13 cellular contexts compared by ENCODE assay signal in genomic region chr21:33026878-33027400, GRCh38. TPM values are rescaled to one million over a fixed set of nuclear protein-coding genes. Genes with fewer than 3 reads are reported as not detected.
DNase-seq lines count a peak whose midpoint lies in the region; ATAC-seq and TF ChIP-seq lines count a peak whose summit lies in the region.
"Had no signal": no experiment of that assay in that cellular context is flagged by ENCODE, and none has a peak within 500 bp of the region (broad histone marks: within the 10 kb centered on the region; RNA-seq: fewer than 3 reads in every experiment).

No MANE protein-coding gene starts in this region.

- no peak for DNase-seq in CD4-positive, CD25-positive, alpha-beta regulatory T cell
- DNase-seq in GM23338 (ENCODE audit: low spot score), result peak; percentile 66
- no peak for DNase-seq in natural killer cell
- no peak for DNase-seq in NCI-H526 (lab: John Stamatoyannopoulos, UW)
- no peak for DNase-seq in NCI-H1417 (lab: John Stamatoyannopoulos, UW)
- DNase-seq: colonic mucosa, heart right ventricle, midbrain had no signal

- peaks cover 22% of the 10 kb centered on the region for H3K27me3 ChIP-seq in CD4-positive, CD25-positive, alpha-beta regulatory T cell (ENCODE audit: control insufficient read depth, insufficient read depth, low read length)
- peaks cover 98% of the 10 kb centered on the region for H3K27me3 ChIP-seq in GM23338 (ENCODE audit: insufficient read depth)

- H3F3A ChIP-seq in GM23338 (replicated peaks; ENCODE audit: low read depth), result 0 out of 2 replicates have a peak, but pooled peaks cover 3% of the 10 kb centered on the region

- ATAC-seq in CD4-positive, CD25-positive, alpha-beta regulatory T cell (ENCODE audit: low read depth in 2 of 2), result no peak
- ATAC-seq in GM23338 (no peak), natural killer cell (no peak), HG03280 (IDR thresholded peaks at IDR 0.05; ENCODE audit: unreplicated experiment) (no peak), GM21423 (IDR thresholded peaks at IDR 0.05; ENCODE audit: unreplicated experiment) (no peak)
- ATAC-seq: heart right ventricle had no signal

- peaks cover 7 to 56% (median 22%) of the 10 kb centered on the region in 4 donors for H3K4me1 Mint-ChIP-seq in CD4-positive, CD25-positive, alpha-beta regulatory T cell
- H3K4me1 Mint-ChIP-seq in GM23338 (peaks cover 34% of the 10 kb centered on the region), brain (peaks cover 50% of the 10 kb centered on the region), natural killer cell (peaks cover 51 to 57% of the 10 kb centered on the region in 2 donors)

- H3K27ac ChIP-seq in CD4-positive, CD25-positive, alpha-beta regulatory T cell (ENCODE audit: insufficient read depth, low read length, poor library complexity, severe bottlenecking), result no peak overlapping the region
- H3K27ac ChIP-seq in GM23338 (ENCODE audit: low read depth), result no peak overlapping the region
- H3K27ac ChIP-seq: colonic mucosa had no signal

- peaks cover 17% of the 10 kb centered on the region for H4K20me1 ChIP-seq in GM23338 (replicated peaks; ENCODE audit: insufficient read depth)

- H3K27me3 Mint-ChIP-seq in CD4-positive, CD25-positive, alpha-beta regulatory T cell, result peaks cover 81% of the 10 kb centered on the region
- H3K27me3 Mint-ChIP-seq in GM23338 (ENCODE audit: insufficient read depth, low read depth, poor library complexity), result peaks cover 93% of the 10 kb centered on the region
- peaks cover 96% of the 10 kb centered on the region for H3K27me3 Mint-ChIP-seq in brain
- peaks cover 57 to 73% of the 10 kb centered on the region in 2 donors for H3K27me3 Mint-ChIP-seq in natural killer cell (ENCODE audit: low read depth in 2 of 2)

- no peaks in the 10 kb centered on the region for H3K79me2 ChIP-seq in GM23338 (replicated peaks; ENCODE audit: insufficient read depth)

- H3K4me1 ChIP-seq in CD4-positive, CD25-positive, alpha-beta regulatory T cell (ENCODE audit: control insufficient read depth, insufficient read depth, low read length, poor library complexity, severe bottlenecking), result peaks cover 48% of the 10 kb centered on the region
- H3K4me1 ChIP-seq in GM23338 (ENCODE audit: insufficient read depth), result peaks cover 58% of the 10 kb centered on the region
- H3K4me1 ChIP-seq: colonic mucosa had no signal

- no peaks in the 10 kb centered on the region for H3K36me3 ChIP-seq in CD4-positive, CD25-positive, alpha-beta regulatory T cell (ENCODE audit: control insufficient read depth, insufficient read depth, low read length)
- no peaks in the 10 kb centered on the region for H3K36me3 ChIP-seq in GM23338 (ENCODE audit: insufficient read depth)
- H3K36me3 ChIP-seq: colonic mucosa had no signal

- peaks cover 0 to 4% (median 0%) of the 10 kb centered on the region in 7 donors for H3K9me3 Mint-ChIP-seq in CD4-positive, CD25-positive, alpha-beta regulatory T cell
- H3K9me3 Mint-ChIP-seq in GM23338 (peaks cover 3% of the 10 kb centered on the region; the same call in 2 of the 3 replicates), brain (peaks cover 0 to 14% (median 5%) of the 10 kb centered on the region in 5 experiments), natural killer cell (no peaks in the 10 kb centered on the region)

- H3K36me3 Mint-ChIP-seq in CD4-positive, CD25-positive, alpha-beta regulatory T cell, result peaks cover 6% of the 10 kb centered on the region
- H3K36me3 Mint-ChIP-seq in GM23338 (ENCODE audit: low read depth) (no peaks in the 10 kb centered on the region; the same call in 1 of the 3 replicates), brain (no peaks in the 10 kb centered on the region), natural killer cell (peaks cover 6% of the 10 kb centered on the region)

- no peaks in the 10 kb centered on the region for H3K9me2 ChIP-seq in GM23338 (ENCODE audit: insufficient read depth)

- H3K4me2 ChIP-seq in GM23338, result peak overlapping the region; percentile 88
- H3K4me2 ChIP-seq: smooth muscle cell had no signal

- peak overlapping the region; percentile 91 for H2AFZ ChIP-seq in GM23338

- intact Hi-C loops in natural killer cell (cut with micrococcal nuclease), result loop anchor here (10.0 kb wide), 1 partner anchor 98 kb away; no protein-coding TSS in a partner anchor

- H3K27ac Mint-ChIP-seq in CD4-positive, CD25-positive, alpha-beta regulatory T cell, result no peak overlapping the region
- H3K27ac Mint-ChIP-seq in GM23338 (no peak overlapping the region), brain (no peak overlapping the region), natural killer cell (peak overlapping the region; percentile 42 to 80)

- TF ChIP-seq CTCF in GM23338 (conservative IDR thresholded peaks at IDR 0.05; ENCODE audit: low read depth in 2 of 2) (no peak), brain (conservative IDR thresholded peaks at IDR 0.05) (no peak), natural killer cell (IDR thresholded peaks at IDR 0.05) (no peak)

- no peak overlapping the region for H3K4me3 ChIP-seq in CD4-positive, CD25-positive, alpha-beta regulatory T cell (ENCODE audit: low read depth, low read length)
- peak overlapping the region; percentile 64 for H3K4me3 ChIP-seq in GM23338
- H3K4me3 ChIP-seq: colonic mucosa, smooth muscle cell had no signal

- no peaks in the 10 kb centered on the region for H3K9me3 ChIP-seq in CD4-positive, CD25-positive, alpha-beta regulatory T cell (ENCODE audit: control insufficient read depth in 2 of 2, low read length in 2 of 2)
- H3K9me3 ChIP-seq: colonic mucosa, heart right ventricle had no signal

- peak overlapping the region in 3 of 4 donors; percentile 59 to 70 (median 65) for H3K4me3 Mint-ChIP-seq in CD4-positive, CD25-positive, alpha-beta regulatory T cell
- peak overlapping the region; percentile 80 for H3K4me3 Mint-ChIP-seq in GM23338
- peak overlapping the region; percentile 82 to 95 (median 85) for H3K4me3 Mint-ChIP-seq in brain
- peak overlapping the region; percentile 78 for H3K4me3 Mint-ChIP-seq in natural killer cell

TF ChIP-seq in GM23338, 12 proteins besides CTCF, POLR2A, EP300 and RAD21:
- TF ChIP-seq JUNB (IDR thresholded peaks at IDR 0.05; ENCODE audit: unreplicated experiment) (no peak), CREB1 (CRISPR knock-in tag; IDR thresholded peaks at IDR 0.05; ENCODE audit: low read depth) (no peak), ZNF114 (CRISPR knock-in tag; IDR thresholded peaks at IDR 0.05) (no peak), EZH2 (IDR thresholded peaks at IDR 0.05; ENCODE audit: low read depth, unreplicated experiment) (peak; percentile 95), STAT1 (IDR thresholded peaks at IDR 0.05; ENCODE audit: unreplicated experiment) (no peak), ETS1 (IDR thresholded peaks at IDR 0.05) (no peak), REST (IDR thresholded peaks at IDR 0.05; ENCODE audit: unreplicated experiment) (no peak), POLR2AphosphoS5 (IDR thresholded peaks at IDR 0.05; ENCODE audit: low read depth) (no peak), EZH2phosphoT487 (IDR thresholded peaks at IDR 0.05; ENCODE audit: unreplicated experiment) (peak; percentile 24)

RNA-seq across cellular contexts. Expression of gene OLIG2, which starts 1.2 kb away (rescaled TPM):
- total RNA-seq in CD4-positive, CD25-positive, alpha-beta regulatory T cell, result not detected
- polyA plus RNA-seq in CD4-positive, CD25-positive, alpha-beta regulatory T cell, result not detected
- total RNA-seq in GM23338 (2014; rRNA removed; shearing (Covaris generic)), result 0.04 and 1.4 TPM in 2 replicates
- polyA plus RNA-seq in GM23338 (2016; fragmentation: Nextera tagmentation; extraction: Ambion mirVana) (0.09 and 0.15 TPM in 2 replicates), brain (ENCODE audit: insufficient read depth, low read depth, low replicate concordance) (33.3 TPM)
- total RNA-seq in natural killer cell, result not detected
- total RNA-seq: colonic mucosa, heart right ventricle, OCI-LY7, smooth muscle cell had no signal
- polyA plus RNA-seq: heart right ventricle, smooth muscle cell had no signal

RNA-seq across cellular contexts. Expression of gene OLIG1, which starts 43.0 kb away (rescaled TPM):
- not detected for total RNA-seq in CD4-positive, CD25-positive, alpha-beta regulatory T cell
- polyA plus RNA-seq in CD4-positive, CD25-positive, alpha-beta regulatory T cell, result not detected
- total RNA-seq in GM23338 (2014; rRNA removed; shearing (Covaris generic)), result 0.14 and 0.19 TPM in 2 replicates
- polyA plus RNA-seq in GM23338 (2016; fragmentation: Nextera tagmentation; extraction: Ambion mirVana) (0.81 and 2.0 TPM in 2 replicates), brain (ENCODE audit: insufficient read depth, low read depth, low replicate concordance) (114 TPM)
- total RNA-seq in natural killer cell, result 1 to 10 TPM in 1 of 3 donors, under 1 TPM in 2; 0.47 to 1.4 (median 0.48) TPM
- total RNA-seq: colonic mucosa, OCI-LY7, smooth muscle cell had no signal
- polyA plus RNA-seq: heart right ventricle, smooth muscle cell had no signal

Comparison
In these comparisons a context has a peak if more than half of its experiments do, and no peak if none do; other contexts are left out.
1. H3K27ac Mint-ChIP-seq: peak in natural killer cell (2 of 2); none in CD4-positive, CD25-positive, alpha-beta regulatory T cell (0 of 3), GM23338 (single experiment) and brain (0 of 5).
2. Peak in every context shown above with its lines, with median percentiles within 50 percentile points of each other: H3K4me3 Mint-ChIP-seq.